Comparison of ENCODE assay signal across 13 cellular contexts in genomic region chr17:76054112-76054476, GRCh38. TPM values are rescaled to one million over a fixed set of nuclear protein-coding genes. Genes with fewer than 3 reads are reported as not detected.
DNase-seq lines count a peak whose midpoint lies in the region; ATAC-seq and TF ChIP-seq lines count a peak whose summit lies in the region.
"Had no signal": no experiment of that assay in that cellular context is flagged by ENCODE, and none has a peak within 500 bp of the region (broad histone marks: within the 10 kb centered on the region; RNA-seq: fewer than 3 reads in every experiment).

No MANE protein-coding gene starts in this region.

- peaks cover 11 to 41% of the 10 kb centered on the region in 2 donors for H3K36me3 Mint-ChIP-seq in activated naive CD4-positive, alpha-beta T cell treated with anti-CD3 and anti-CD28 coated beads, Interleukin-2, amount 50 U/mL, for 72 hours
- peaks cover 56% of the 10 kb centered on the region for H3K36me3 Mint-ChIP-seq in activated naive CD4-positive, alpha-beta T cell treated with anti-CD3 and anti-CD28 coated beads, Interleukin-2, amount 10 ng/mL, durations not matched to agents 7 days and 5 days

- no peak overlapping the region for H3K4me3 ChIP-seq in astrocyte of the spinal cord (ENCODE audit: low read depth, low read length)
- H3K4me3 ChIP-seq in kidney epithelial cell (ENCODE audit: low read depth, low read length), result no peak overlapping the region
- no peak overlapping the region for H3K4me3 ChIP-seq in upper lobe of right lung
- H3K4me3 ChIP-seq: esophagus muscularis mucosa had no signal

- peak; percentile 20 to 28 for ATAC-seq in activated naive CD4-positive, alpha-beta T cell treated with anti-CD3 and anti-CD28 coated beads, Interleukin-2, amount 50 U/mL, for 72 hours
- ATAC-seq in upper lobe of right lung (peak; percentile 66), HG03045 (IDR thresholded peaks at IDR 0.05; ENCODE audit: unreplicated experiment) (no peak), left ventricle myocardium superior (no peak)

- H3K27me3 ChIP-seq in kidney epithelial cell (ENCODE audit: control insufficient read depth, insufficient read depth, low read length), result no peaks in the 10 kb centered on the region
- H3K27me3 ChIP-seq in upper lobe of right lung, result no peaks in the 10 kb centered on the region
- H3K27me3 ChIP-seq: esophagus muscularis mucosa had no signal

- peak overlapping the region; percentile 80 for H3K27ac ChIP-seq in upper lobe of right lung
- H3K27ac ChIP-seq: esophagus muscularis mucosa had no signal

- H3K4me1 Mint-ChIP-seq in activated naive CD4-positive, alpha-beta T cell treated with anti-CD3 and anti-CD28 coated beads, Interleukin-2, amount 10 ng/mL, durations not matched to agents 7 days and 5 days, result no peaks in the 10 kb centered on the region

- H3K9me3 ChIP-seq in upper lobe of right lung, result no peaks in the 10 kb centered on the region
- H3K9me3 ChIP-seq: esophagus muscularis mucosa had no signal

- DNase-seq in activated naive CD4-positive, alpha-beta T cell treated with anti-CD3 and anti-CD28 coated beads, Interleukin-2, amount 50 U/mL, for 72 hours (ENCODE audit: low spot score in 2 of 2), result no peak
- DNase-seq in activated naive CD4-positive, alpha-beta T cell treated with anti-CD3 and anti-CD28 coated beads, Interleukin-2, amount 10 ng/mL, durations not matched to agents 7 days and 5 days, result no peak
- DNase-seq in astrocyte of the spinal cord (ENCODE audit: low read depth, low spot score) (peak; percentile 62), kidney epithelial cell (ENCODE audit: low read depth) (peak; percentile 51), upper lobe of right lung (no peak), left ventricle myocardium superior (no peak), AML-193 (lab: John Stamatoyannopoulos, UW) (no peak)
- DNase-seq: GDM1, NCI-H446, retina had no signal

- H3K27ac Mint-ChIP-seq in activated naive CD4-positive, alpha-beta T cell treated with anti-CD3 and anti-CD28 coated beads, Interleukin-2, amount 50 U/mL, for 72 hours, result peak overlapping the region; percentile 29 to 85
- no peak overlapping the region for H3K27ac Mint-ChIP-seq in activated naive CD4-positive, alpha-beta T cell treated with anti-CD3 and anti-CD28 coated beads, Interleukin-2, amount 10 ng/mL, durations not matched to agents 7 days and 5 days

- H3K36me3 ChIP-seq in kidney epithelial cell (ENCODE audit: control insufficient read depth, insufficient read depth, low read length), result peaks cover 4% of the 10 kb centered on the region
- H3K36me3 ChIP-seq in upper lobe of right lung, result peaks cover 94% of the 10 kb centered on the region

- in situ Hi-C loops in astrocyte of the spinal cord (cut with HindIII; ENCODE audit: low sequenced_read_pairs), result no loop called here

- no peak overlapping the region for H3K4me3 Mint-ChIP-seq in activated naive CD4-positive, alpha-beta T cell treated with anti-CD3 and anti-CD28 coated beads, Interleukin-2, amount 10 ng/mL, durations not matched to agents 7 days and 5 days

- intact Hi-C loops in upper lobe of right lung (cut with DNase I), result no loop called here
- intact Hi-C loops in left ventricle myocardium superior (cut with micrococcal nuclease), result no loop called here

- H3K4me1 ChIP-seq in upper lobe of right lung, result peaks cover 20% of the 10 kb centered on the region
- H3K4me1 ChIP-seq: esophagus muscularis mucosa had no signal

- no peaks in the 10 kb centered on the region for H3K9me3 Mint-ChIP-seq in activated naive CD4-positive, alpha-beta T cell treated with anti-CD3 and anti-CD28 coated beads, Interleukin-2, amount 50 U/mL, for 72 hours
- no peaks in the 10 kb centered on the region for H3K9me3 Mint-ChIP-seq in activated naive CD4-positive, alpha-beta T cell treated with anti-CD3 and anti-CD28 coated beads, Interleukin-2, amount 10 ng/mL, durations not matched to agents 7 days and 5 days

- TF ChIP-seq CTCF in astrocyte of the spinal cord (IDR thresholded peaks at IDR 0.05; ENCODE audit: low read depth, low read length) (no peak), kidney epithelial cell (IDR thresholded peaks at IDR 0.05; ENCODE audit: insufficient read depth, low read length, poor library complexity, severe bottlenecking) (no peak), upper lobe of right lung (IDR thresholded peaks at IDR 0.05) (no peak)

- CTCF ChIA-PET in activated naive CD4-positive, alpha-beta T cell treated with anti-CD3 and anti-CD28 coated beads, Interleukin-2, amount 10 ng/mL, durations not matched to agents 7 days and 5 days (lab: Charles Lee), result interaction anchor here (0.6 to 0.9 kb wide), 2 partner anchors 25 to 245 kb away, joined by 3 read pairs; partner anchors contain the start of gene ZACN

- no peaks in the 10 kb centered on the region for H3K27me3 Mint-ChIP-seq in activated naive CD4-positive, alpha-beta T cell treated with anti-CD3 and anti-CD28 coated beads, Interleukin-2, amount 10 ng/mL, durations not matched to agents 7 days and 5 days

RNA-seq across cellular contexts. Expression of gene SRP68, which starts 18.2 kb away (rescaled TPM):
- 100 to 1,000 TPM in 1 of 2 donors, 10 to 100 TPM in 1; 78.8 to 162 TPM for total RNA-seq in activated naive CD4-positive, alpha-beta T cell treated with anti-CD3 and anti-CD28 coated beads, Interleukin-2, amount 50 U/mL, for 72 hours
- total RNA-seq in kidney epithelial cell (45.7 and 53.2 TPM in 2 replicates), upper lobe of right lung (74.9 TPM), left ventricle myocardium superior (66.1 TPM)

RNA-seq across cellular contexts. Expression of gene GALR2, which starts 20.5 kb away (rescaled TPM):
- 10 to 100 TPM in 1 of 2 donors, 1 to 10 TPM in 1; 6.2 to 14.6 TPM for total RNA-seq in activated naive CD4-positive, alpha-beta T cell treated with anti-CD3 and anti-CD28 coated beads, Interleukin-2, amount 50 U/mL, for 72 hours
- 0.33 and 0.34 TPM in 2 replicates for total RNA-seq in kidney epithelial cell
- not detected for total RNA-seq in upper lobe of right lung
- total RNA-seq in left ventricle myocardium superior, result not detected

RNA-seq across cellular contexts. Expression of gene ZACN, which starts 24.9 kb away (rescaled TPM):
- 10 to 100 TPM in 1 of 2 donors, 1 to 10 TPM in 1; 6.8 to 15.7 TPM for total RNA-seq in activated naive CD4-positive, alpha-beta T cell treated with anti-CD3 and anti-CD28 coated beads, Interleukin-2, amount 50 U/mL, for 72 hours
- total RNA-seq in kidney epithelial cell (not detected in 2 replicates), upper lobe of right lung (not detected), left ventricle myocardium superior (not detected)
- total RNA-seq: lower leg skin had no signal

RNA-seq across cellular contexts. Expression of gene EVPL, which starts 27.0 kb away (rescaled TPM):
- 1 to 10 TPM in 1 of 2 donors, under 1 TPM in 1; 0.34 to 1.5 TPM for total RNA-seq in activated naive CD4-positive, alpha-beta T cell treated with anti-CD3 and anti-CD28 coated beads, Interleukin-2, amount 50 U/mL, for 72 hours
- 8.5 and 8.8 TPM in 2 replicates for total RNA-seq in kidney epithelial cell
- total RNA-seq in upper lobe of right lung, result 46.8 TPM
- total RNA-seq in left ventricle myocardium superior, result 0.07 TPM

RNA-seq across cellular contexts. Expression of gene EXOC7, which starts 49.5 kb away (rescaled TPM):
- 10 to 100 TPM; 85.0 to 91.9 TPM for total RNA-seq in activated naive CD4-positive, alpha-beta T cell treated with anti-CD3 and anti-CD28 coated beads, Interleukin-2, amount 50 U/mL, for 72 hours
- total RNA-seq in kidney epithelial cell, result 80.1 and 88.9 TPM in 2 replicates
- total RNA-seq in upper lobe of right lung, result 121 TPM
- 82.2 TPM for total RNA-seq in left ventricle myocardium superior

Comparison
In these comparisons a context has a peak if more than half of its experiments do, and no peak if none do; other contexts are left out.
1. ATAC-seq: peak in activated naive CD4-positive, alpha-beta T cell treated with anti-CD3 and anti-CD28 coated beads, Interleukin-2, amount 50 U/mL, for 72 hours (2 of 2) and upper lobe of right lung (single experiment); none in HG03045 (single experiment) and left ventricle myocardium superior (single experiment).
2. DNase-seq: peak in astrocyte of the spinal cord (single experiment) and kidney epithelial cell (single experiment); none in activated naive CD4-positive, alpha-beta T cell treated with anti-CD3 and anti-CD28 coated beads, Interleukin-2, amount 50 U/mL, for 72 hours (0 of 2), activated naive CD4-positive, alpha-beta T cell treated with anti-CD3 and anti-CD28 coated beads, Interleukin-2, amount 10 ng/mL, durations not matched to agents 7 days and 5 days (single experiment), upper lobe of right lung (single experiment), left ventricle myocardium superior (single experiment) and AML-193 (0 of 2).